ENCODE assay signal across 34 cellular contexts in the genomic region with DNA sequence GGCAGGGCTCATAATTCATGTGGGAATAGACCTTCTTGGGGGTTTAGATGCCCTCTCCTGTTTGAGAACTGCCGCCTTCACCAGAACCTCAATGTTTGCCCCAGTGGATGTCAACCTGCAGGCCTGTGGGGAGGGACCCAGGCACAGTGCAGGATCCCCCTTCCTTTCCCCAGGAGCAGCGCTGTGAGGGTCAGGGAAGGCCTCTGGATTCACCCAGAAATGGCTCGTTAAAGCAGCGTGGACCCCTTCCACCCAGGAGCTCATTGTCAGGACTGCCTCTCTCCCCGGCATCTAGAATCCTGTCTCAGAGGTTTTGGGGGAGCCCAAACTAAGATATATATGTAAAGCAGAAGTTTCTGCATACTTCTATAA.
"Had no signal": no experiment of that assay in that cellular context is flagged by ENCODE, and none has a peak within 500 bp of the region (broad histone marks: within the 10 kb centered on the region; RNA-seq: fewer than 3 reads in every experiment).

No MANE protein-coding gene starts in this region.

- H3K4me1 Mint-ChIP-seq: activated B cell treated with CpG ODN at 0.5 μM for 24 hours had no signal

- H3K27me3 ChIP-seq: ascending aorta, cardiac muscle cell had no signal

- H3K9me3 ChIP-seq: ascending aorta had no signal

- H3K4me3 Mint-ChIP-seq: activated B cell treated with CpG ODN at 0.5 μM for 24 hours; activated CD4-positive, alpha-beta memory T cell treated with anti-CD3 and anti-CD28 coated beads for 36 hours; activated naive CD8-positive, alpha-beta T cell treated with anti-CD3 and anti-CD28 coated beads for 36 hours; activated T-cell treated with anti-CD3 and anti-CD28 coated beads, Interleukin-2, amount 50 U/mL, for 72 hours; activated T-helper 17 cell treated with anti-CD3 and anti-CD28 coated beads, Interleukin-2, amount 50 U/mL, for 72 hours; IgD-negative memory B cell had no signal

- H3K4me2 ChIP-seq: PC-9 had no signal

- H3K9me3 Mint-ChIP-seq: activated B cell treated with CpG ODN at 0.5 μM for 24 hours; activated CD4-positive, alpha-beta memory T cell treated with anti-CD3 and anti-CD28 coated beads for 36 hours; activated naive CD8-positive, alpha-beta T cell treated with anti-CD3 and anti-CD28 coated beads for 36 hours; activated T-cell treated with anti-CD3 and anti-CD28 coated beads, Interleukin-2, amount 50 U/mL, for 72 hours; activated T-helper 17 cell treated with anti-CD3 and anti-CD28 coated beads, Interleukin-2, amount 50 U/mL, for 72 hours; IgD-negative memory B cell had no signal

- H3K36me3 ChIP-seq: ascending aorta, cardiac muscle cell had no signal

- H3K4me3 ChIP-seq: ascending aorta, cardiac muscle cell, PC-9 had no signal

- H3K36me3 Mint-ChIP-seq: activated CD4-positive, alpha-beta memory T cell treated with anti-CD3 and anti-CD28 coated beads for 36 hours; activated naive CD8-positive, alpha-beta T cell treated with anti-CD3 and anti-CD28 coated beads for 36 hours; IgD-negative memory B cell had no signal

- H3K4me1 ChIP-seq: ascending aorta had no signal

- H2AFZ ChIP-seq: PC-9 had no signal

- H3K27ac ChIP-seq: ascending aorta, cardiac muscle cell, PC-9, VCaP had no signal

- DNase-seq: activated B cell treated with CpG ODN at 0.5 μM for 24 hours; activated CD4-positive, alpha-beta memory T cell treated with anti-CD3 and anti-CD28 coated beads for 36 hours; activated CD4-positive, alpha-beta T cell treated with anti-CD3 and anti-CD28 coated beads for 4 hours; activated CD4-positive, alpha-beta T cell treated with anti-CD3 and anti-CD28 coated beads, Interleukin-2, amount 50 U/mL, for 1 hour; activated CD4-positive, CD25-positive, alpha-beta regulatory T cell treated with anti-CD3 and anti-CD28 coated beads, Interleukin-2, amount 50 U/mL, for 72 hours; activated CD8-positive, alpha-beta memory T cell treated with anti-CD3 and anti-CD28 coated beads, Interleukin-2, amount 50 U/mL, for 4 hours; activated effector memory CD4-positive, alpha-beta T cell treated with anti-CD3 and anti-CD28 coated beads, Interleukin-2, amount 50 U/mL, for 16 hours; activated naive CD4-positive, alpha-beta T cell; activated naive CD4-positive, alpha-beta T cell treated with anti-CD3 and anti-CD28 coated beads, Interleukin-2, amount 50 U/mL, for 16 hours; activated naive CD8-positive, alpha-beta T cell treated with anti-CD3 and anti-CD28 coated beads for 36 hours; activated T-cell treated with anti-CD3 and anti-CD28 coated beads, Interleukin-2, amount 50 U/mL, for 72 hours; amniotic stem cell; Karpas-422; KBM-7; NCI-H1105; NCI-H1417 treated with DMSO at 0.1 percent for 48 hours; NCI-H187 treated with DMSO at 0.1 percent for 48 hours; NCI-H2081; NCI-H226; NCI-H446 treated with DMSO at 0.1 percent for 48 hours; NCI-H524; NCI-H69; NCI-H82; PC-9; Right ventricle myocardium superior; SW 1271; T-helper 1 cell; T-helper 2 cell; T-helper 9 cell had no signal

- H3K27me3 Mint-ChIP-seq: activated B cell treated with CpG ODN at 0.5 μM for 24 hours; activated CD4-positive, alpha-beta memory T cell treated with anti-CD3 and anti-CD28 coated beads for 36 hours; activated naive CD8-positive, alpha-beta T cell treated with anti-CD3 and anti-CD28 coated beads for 36 hours; activated T-helper 17 cell treated with anti-CD3 and anti-CD28 coated beads, Interleukin-2, amount 50 U/mL, for 72 hours; IgD-negative memory B cell had no signal

- H3K27ac Mint-ChIP-seq: activated B cell treated with CpG ODN at 0.5 μM for 24 hours; activated CD4-positive, alpha-beta memory T cell treated with anti-CD3 and anti-CD28 coated beads for 36 hours; activated naive CD8-positive, alpha-beta T cell treated with anti-CD3 and anti-CD28 coated beads for 36 hours; activated T-cell treated with anti-CD3 and anti-CD28 coated beads, Interleukin-2, amount 50 U/mL, for 72 hours; activated T-helper 17 cell treated with anti-CD3 and anti-CD28 coated beads, Interleukin-2, amount 50 U/mL, for 72 hours had no signal
